8 cellular contexts compared by ENCODE assay signal in genomic region chr5:178113141-178113787, GRCh38. TPM values are rescaled to one million over a fixed set of nuclear protein-coding genes. Genes with fewer than 3 reads are reported as not detected.
DNase-seq lines count a peak whose midpoint lies in the region; ATAC-seq and TF ChIP-seq lines count a peak whose summit lies in the region.

Gene N4BP3 (plus strand): TSS chr5:178113532. CDS start chr5:178119584, 6,052 bp downstream.

- no peaks in the 10 kb centered on the region for H3K79me2 ChIP-seq in MM.1S (ENCODE audit: low read length)

- peaks cover 2% of the 10 kb centered on the region for H3K36me3 Mint-ChIP-seq in memory B cell

- H3K9ac ChIP-seq in MM.1S (ENCODE audit: low read length) (no peak within 1 kb of the TSS; the same call in 1 of the 2 replicates), colonic mucosa (ENCODE audit: low read depth in 2 of 2, low read length in 2 of 2) (peak within 1 kb of the TSS; percentile 5 to 70)

- peak within 1 kb of the TSS; percentile 91 for H3K27ac Mint-ChIP-seq in memory B cell

- H3K4me3 Mint-ChIP-seq in memory B cell, result peak within 1 kb of the TSS; percentile 98

- H3K27ac ChIP-seq in MM.1S (ENCODE audit: low read length) (no peak within 1 kb of the TSS), colonic mucosa (no peak within 1 kb of the TSS)

- peaks cover 40% of the 10 kb centered on the region for H3K4me1 Mint-ChIP-seq in memory B cell

- H3K9me2 ChIP-seq in MM.1S (replicated peaks; ENCODE audit: insufficient read depth, low read length), result no peaks in the 10 kb centered on the region

- H3K27me3 Mint-ChIP-seq in memory B cell, result no peaks in the 10 kb centered on the region

- peak within 1 kb of the TSS; percentile 62 for H3K4me2 ChIP-seq in MM.1S (ENCODE audit: low read depth, low read length)

- intact Hi-C loops in colonic mucosa (cut with DNase I), result no loop called here

- H3K27me3 ChIP-seq in MM.1S (replicated peaks; ENCODE audit: insufficient read depth, low read length) (peaks cover 47% of the 10 kb centered on the region), colonic mucosa (peaks cover 18% of the 10 kb centered on the region)

- no peak within 1 kb of the TSS; the same call in 1 of the 2 replicates for H2AFZ ChIP-seq in MM.1S (ENCODE audit: low read length)

- H3K4me3 ChIP-seq in MM.1S (ENCODE audit: low read length) (peak within 1 kb of the TSS; percentile 55), colonic mucosa (peak within 1 kb of the TSS; percentile 51)

- peaks cover 4% of the 10 kb centered on the region; the same call in 1 of the 2 replicates for H3K4me1 ChIP-seq in MM.1S (ENCODE audit: low read length)
- peaks cover 11% of the 10 kb centered on the region for H3K4me1 ChIP-seq in colonic mucosa

- DNase-seq in MM.1S (peak; percentile 68), colonic mucosa (peak; percentile 73), memory B cell (ENCODE audit: low spot score in 2 of 2) (peak; percentile 80 to 85), KG1 (lab: John Stamatoyannopoulos, UW) (no peak)
- DNase-seq in activated CD4-positive, alpha-beta T cell treated with anti-CD3 and anti-CD28 coated beads for 1 hour, result peak; percentile 75
- DNase-seq in stimulated activated CD8-positive, alpha-beta memory T cell treated with anti-CD3 and anti-CD28 coated beads, Interleukin-4, amount 100 ng/mL, for 1 hour (ENCODE audit: low read depth in 2 of 2, low spot score in 1 of 2), result peak; percentile 55 to 68

- H3K36me3 ChIP-seq in MM.1S (replicated peaks; ENCODE audit: insufficient read depth, low read length) (no peaks in the 10 kb centered on the region), colonic mucosa (no peaks in the 10 kb centered on the region)

- H3K9me3 ChIP-seq in MM.1S (replicated peaks; ENCODE audit: insufficient read depth, low read length), result no peaks in the 10 kb centered on the region
- no peaks in the 10 kb centered on the region for H3K9me3 ChIP-seq in colonic mucosa

- TF ChIP-seq CTCF in GM12872 (IDR thresholded peaks at IDR 0.05; ENCODE audit: insufficient read depth, low read depth, low read length) (peak; percentile 15; the same call in 1 of the 3 replicates), MM.1S (IDR thresholded peaks at IDR 0.05; ENCODE audit: low read length) (no peak), colonic mucosa (IDR thresholded peaks at IDR 0.05) (no peak)

- no peaks in the 10 kb centered on the region for H3F3A ChIP-seq in MM.1S (ENCODE audit: insufficient read depth, low read length)

- no peaks in the 10 kb centered on the region for H3K9me3 Mint-ChIP-seq in memory B cell

- no peaks in the 10 kb centered on the region for H4K20me1 ChIP-seq in MM.1S (ENCODE audit: insufficient read depth, low read length)

- peak; percentile 59 for ATAC-seq in GM21825 (IDR thresholded peaks at IDR 0.05; ENCODE audit: unreplicated experiment)
- ATAC-seq in memory B cell (ENCODE audit: low read depth), result peak; percentile 58

RNA-seq across cellular contexts. Expression of gene N4BP3, which starts in this region (rescaled TPM):
- 1 to 10 TPM; 2.2 to 3.3 TPM for total RNA-seq in colonic mucosa
